Comparison of ENCODE assay signal across 13 cellular contexts in genomic region chr2:71379086-71379485, GRCh38. TPM values are rescaled to one million over a fixed set of nuclear protein-coding genes. Genes with fewer than 3 reads are reported as not detected.
DNase-seq lines count a peak whose midpoint lies in the region; ATAC-seq, FAIRE-seq and TF ChIP-seq lines count a peak whose summit lies in the region.
"Had no signal": no experiment of that assay in that cellular context is flagged by ENCODE, and none has a peak within 500 bp of the region (broad histone marks: within the 10 kb centered on the region; RNA-seq: fewer than 3 reads in every experiment).

No MANE protein-coding gene starts in this region.

- DNase-seq in AG08396 (ENCODE audit: low spot score): peak; percentile 14
- peak; percentile 18 for DNase-seq in HCT116 (ENCODE audit: low read depth, low spot score)
- peak; percentile 88 for DNase-seq in astrocyte (ENCODE audit: low read depth)
- DNase-seq in kidney tubule cell (ENCODE audit: low spot score): peak; percentile 60
- DNase-seq in lower leg skin (ENCODE audit: low spot score in 2 of 2): no peak
- DNase-seq: anterior cingulate cortex, DMS79, NCI-H2171 treated with DMSO at 0.1 percent for 48 hours, right lobe of liver had no signal

- H3K27ac ChIP-seq in HCT116 (ENCODE audit: low read depth, low read length) (no peak overlapping the region), astrocyte (ENCODE audit: low read depth, low read length) (peak overlapping the region; percentile 37)
- H3K27ac ChIP-seq: right lobe of liver had no signal

- intact Hi-C loops in HCT116 (cut with micrococcal nuclease): no loop called here
- intact Hi-C loops in lower leg skin (cut with DNase I; ENCODE audit: low total_unique reads): no loop called here

- no peak overlapping the region for H3K4me3 Mint-ChIP-seq in astrocyte (ENCODE audit: unreplicated experiment)

- H2AFZ ChIP-seq in HCT116 (ENCODE audit: low read depth, low read length, poor library complexity, severe bottlenecking): no peak overlapping the region
- no peak overlapping the region for H2AFZ ChIP-seq in astrocyte (ENCODE audit: low read depth, low read length)

- H3K9ac ChIP-seq in HCT116 (ENCODE audit: low read length) (no peak overlapping the region), astrocyte (ENCODE audit: low read length) (no peak overlapping the region)

- TF ChIP-seq POLR2A in HCT116 (IDR thresholded peaks at IDR 0.05; ENCODE audit: borderline replicate concordance, extremely low read depth, insufficient read depth, insufficient read length) (no peak), lower leg skin (IDR thresholded peaks at IDR 0.05) (no peak)

- peaks cover 37% of the 10 kb centered on the region for H3K4me1 Mint-ChIP-seq in astrocyte (ENCODE audit: low read depth, unreplicated experiment)

- H3K9me3 Mint-ChIP-seq in astrocyte (ENCODE audit: unreplicated experiment): no peaks in the 10 kb centered on the region

- TF ChIP-seq RAD21 in HCT116 (IDR thresholded peaks at IDR 0.05; ENCODE audit: low read depth): no peak

- H4K20me1 ChIP-seq in HCT116 (ENCODE audit: insufficient read depth) (peaks cover 5% of the 10 kb centered on the region; the same call in 1 of the 2 replicates), astrocyte (ENCODE audit: insufficient read depth, low read length) (peaks cover 28% of the 10 kb centered on the region)

- H3K9me2 ChIP-seq in HCT116 (ENCODE audit: insufficient read depth): no peaks in the 10 kb centered on the region

- RAD21 ChIA-PET in HCT116 (lab: Charles Lee; ENCODE audit: low non-redundant PET in 1 of 2, low total read pairs in 2 of 2, uncharacterized antibody in 2 of 2, unreplicated experiment in 2 of 2): no interaction called here

- H3K4me2 ChIP-seq in HCT116 (ENCODE audit: low read length): no peak overlapping the region
- peak overlapping the region; percentile 30 for H3K4me2 ChIP-seq in astrocyte (ENCODE audit: low read length)

- peak; percentile 37 for FAIRE-seq in astrocyte (lab: Jason Lieb, UNC)
- FAIRE-seq: TTC549 had no signal

- H3K79me2 ChIP-seq in HCT116 (ENCODE audit: insufficient read depth, low read length): peaks cover 50% of the 10 kb centered on the region
- H3K79me2 ChIP-seq in astrocyte (ENCODE audit: insufficient read depth, low read length): peaks cover 3% of the 10 kb centered on the region

- H3K36me3 Mint-ChIP-seq in astrocyte (ENCODE audit: low read depth, unreplicated experiment): peaks cover 11% of the 10 kb centered on the region

- CTCF ChIA-PET in HCT116 (lab: Charles Lee): no interaction called here

- H3K9me3 ChIP-seq in HCT116 (ENCODE audit: control insufficient read depth in 1 of 2, insufficient read depth in 1 of 2, low read depth in 1 of 2, low read length in 2 of 2) (no peaks in the 10 kb centered on the region), astrocyte (ENCODE audit: insufficient read depth, low read depth, low read length) (no peaks in the 10 kb centered on the region)
- H3K9me3 ChIP-seq: right lobe of liver had no signal

- no peak overlapping the region for H3K4me3 ChIP-seq in HCT116 (replicated peaks in 1 of 2; ENCODE audit: low read depth in 1 of 2, low read length in 2 of 2)
- H3K4me3 ChIP-seq in astrocyte (ENCODE audit: insufficient read depth, low read depth, low read length): no peak overlapping the region
- H3K4me3 ChIP-seq in lower leg skin (ENCODE audit: low read depth, poor library complexity, severe bottlenecking): no peak overlapping the region
- H3K4me3 ChIP-seq: right lobe of liver had no signal

- H3K27me3 Mint-ChIP-seq in astrocyte (ENCODE audit: low read depth, unreplicated experiment): no peaks in the 10 kb centered on the region

- H3K27ac Mint-ChIP-seq in astrocyte (ENCODE audit: unreplicated experiment): peak overlapping the region; percentile 71

- POLR2A ChIA-PET in HCT116 (lab: Charles Lee): no interaction called here

- no peaks in the 10 kb centered on the region for H3K27me3 ChIP-seq in HCT116 (ENCODE audit: insufficient read depth, low read length)
- H3K27me3 ChIP-seq in astrocyte (ENCODE audit: insufficient read depth, low read length): no peaks in the 10 kb centered on the region
- H3K27me3 ChIP-seq: right lobe of liver had no signal

- peak; percentile 67; the same call in 1 of the 2 replicates for ATAC-seq in HCT116
- no peak for ATAC-seq in GM18861 (IDR thresholded peaks at IDR 0.05; ENCODE audit: unreplicated experiment)
- ATAC-seq in GM19452 (IDR thresholded peaks at IDR 0.05; ENCODE audit: unreplicated experiment): no peak
- ATAC-seq in GM21717 (IDR thresholded peaks at IDR 0.05; ENCODE audit: unreplicated experiment): no peak

- H3K36me3 ChIP-seq in HCT116 (ENCODE audit: control insufficient read depth in 1 of 2, insufficient read depth in 2 of 2, low read length in 2 of 2) (peaks cover 13 to 27% of the 10 kb centered on the region in 2 experiments), astrocyte (ENCODE audit: insufficient read depth, low read length) (peaks cover 23% of the 10 kb centered on the region)

- 84 to 85% methylated on average over 4 of the region's 4 CpGs for WGBS in lower leg skin, 2 donors

- H3K4me1 ChIP-seq in HCT116 (ENCODE audit: control insufficient read depth in 1 of 2, insufficient read depth in 2 of 2, low read length in 2 of 2) (no peaks in the 10 kb centered on the region), astrocyte (ENCODE audit: insufficient read depth, low read length) (peaks cover 16% of the 10 kb centered on the region)

- BruUV-seq in HCT116 (replicated peaks; lab: Mats Ljungman, UMichigan): no TSS peak

- TF ChIP-seq CTCF in HCT116 (IDR thresholded peaks at IDR 0.05 in 2 of 3, conservative IDR thresholded peaks at IDR 0.05 in 1 of 3; ENCODE audit: borderline replicate concordance in 1 of 3, insufficient read depth in 1 of 3, low read depth in 2 of 3, low read length in 2 of 3) (no peak), astrocyte (IDR thresholded peaks at IDR 0.05; ENCODE audit: insufficient read depth, low read depth, low read length) (no peak), lower leg skin (IDR thresholded peaks at IDR 0.05) (no peak)

TF ChIP-seq in HCT116, 20 proteins besides CTCF, POLR2A, EP300 and RAD21:
- TF ChIP-seq CBX3 (IDR thresholded peaks at IDR 0.05; ENCODE audit: low read depth) (no peak), FOSL1 (IDR thresholded peaks at IDR 0.05; ENCODE audit: low read depth) (peak; percentile 43; the same call in 1 of the 2 replicates), JUND (IDR thresholded peaks at IDR 0.05) (peak; percentile 53; the same call in 1 of the 2 replicates), MAX (IDR thresholded peaks at IDR 0.05) (no peak), CEBPB (IDR thresholded peaks at IDR 0.05; ENCODE audit: low read depth) (0 out of 2 replicates have a peak, but pooled peaks have one; percentile 44), ATF3 (IDR thresholded peaks at IDR 0.05) (no peak), ZNF274 (IDR thresholded peaks at IDR 0.05; ENCODE audit: low read depth, low read length) (no peak)

RNA-seq across cellular contexts. Expression of gene ZNF638, which starts 47.5 kb away (rescaled TPM):
- 108 TPM for total RNA-seq in HCT116 (2021; ENCODE audit: unreplicated experiment)
- 41.2 and 57.2 TPM in 2 replicates for polyA plus RNA-seq in HCT116 (2012)
- total RNA-seq in astrocyte: 87.1 and 91.7 TPM in 2 replicates
- total RNA-seq in lower leg skin: 100 to 1,000 TPM in 3 of 4 donors, 10 to 100 TPM in 1; 94.9 to 114 (median 109) TPM

Comparison
In these comparisons a context has a peak if more than half of its experiments do, and no peak if none do; other contexts are left out.
1. DNase-seq: peak in AG08396 (single experiment), HCT116 (single experiment), astrocyte (single experiment) and kidney tubule cell (single experiment); none in lower leg skin (0 of 2).